ENCODE assay signal across 1 cellular context in genomic region chr1:143611159-143611558, GRCh38.
TF ChIP-seq lines count a peak whose summit lies in the region.

No MANE protein-coding gene starts in this region.

TF ChIP-seq in HCT116, 20 proteins besides CTCF, POLR2A, EP300 and RAD21 (continued from another document):
- TF ChIP-seq, protein P1, sequence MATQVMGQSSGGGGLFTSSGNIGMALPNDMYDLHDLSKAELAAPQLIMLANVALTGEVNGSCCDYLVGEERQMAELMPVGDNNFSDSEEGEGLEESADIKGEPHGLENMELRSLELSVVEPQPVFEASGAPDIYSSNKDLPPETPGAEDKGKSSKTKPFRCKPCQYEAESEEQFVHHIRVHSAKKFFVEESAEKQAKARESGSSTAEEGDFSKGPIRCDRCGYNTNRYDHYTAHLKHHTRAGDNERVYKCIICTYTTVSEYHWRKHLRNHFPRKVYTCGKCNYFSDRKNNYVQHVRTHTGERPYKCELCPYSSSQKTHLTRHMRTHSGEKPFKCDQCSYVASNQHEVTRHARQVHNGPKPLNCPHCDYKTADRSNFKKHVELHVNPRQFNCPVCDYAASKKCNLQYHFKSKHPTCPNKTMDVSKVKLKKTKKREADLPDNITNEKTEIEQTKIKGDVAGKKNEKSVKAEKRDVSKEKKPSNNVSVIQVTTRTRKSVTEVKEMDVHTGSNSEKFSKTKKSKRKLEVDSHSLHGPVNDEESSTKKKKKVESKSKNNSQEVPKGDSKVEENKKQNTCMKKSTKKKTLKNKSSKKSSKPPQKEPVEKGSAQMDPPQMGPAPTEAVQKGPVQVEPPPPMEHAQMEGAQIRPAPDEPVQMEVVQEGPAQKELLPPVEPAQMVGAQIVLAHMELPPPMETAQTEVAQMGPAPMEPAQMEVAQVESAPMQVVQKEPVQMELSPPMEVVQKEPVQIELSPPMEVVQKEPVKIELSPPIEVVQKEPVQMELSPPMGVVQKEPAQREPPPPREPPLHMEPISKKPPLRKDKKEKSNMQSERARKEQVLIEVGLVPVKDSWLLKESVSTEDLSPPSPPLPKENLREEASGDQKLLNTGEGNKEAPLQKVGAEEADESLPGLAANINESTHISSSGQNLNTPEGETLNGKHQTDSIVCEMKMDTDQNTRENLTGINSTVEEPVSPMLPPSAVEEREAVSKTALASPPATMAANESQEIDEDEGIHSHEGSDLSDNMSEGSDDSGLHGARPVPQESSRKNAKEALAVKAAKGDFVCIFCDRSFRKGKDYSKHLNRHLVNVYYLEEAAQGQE (IDR thresholded peaks at IDR 0.05; ENCODE audit: low read depth): no peak
- TF ChIP-seq, protein P2, sequence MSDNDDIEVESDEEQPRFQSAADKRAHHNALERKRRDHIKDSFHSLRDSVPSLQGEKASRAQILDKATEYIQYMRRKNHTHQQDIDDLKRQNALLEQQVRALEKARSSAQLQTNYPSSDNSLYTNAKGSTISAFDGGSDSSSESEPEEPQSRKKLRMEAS (IDR thresholded peaks at IDR 0.05): no peak
- TF ChIP-seq ZBTB33 (IDR thresholded peaks at IDR 0.05; ENCODE audit: extremely low read depth, insufficient replicate concordance, low read length): no peak
- TF ChIP-seq YY1 (IDR thresholded peaks at IDR 0.05; ENCODE audit: extremely low read depth, insufficient replicate concordance, low read depth, low read length): no peak
- no peak for TF ChIP-seq FOSL1 (IDR thresholded peaks at IDR 0.05; ENCODE audit: low read depth)
- no peak for TF ChIP-seq CEBPB (IDR thresholded peaks at IDR 0.05; ENCODE audit: low read depth)
- no peak for TF ChIP-seq ATF3 (IDR thresholded peaks at IDR 0.05)
- no peak for TF ChIP-seq SRF (IDR thresholded peaks at IDR 0.05; ENCODE audit: low read depth)
